Comparison of ENCODE assay signal across 14 cellular contexts in genomic region chr13:112245179-112245724, GRCh38.
"Had no signal": no experiment of that assay in that cellular context is flagged by ENCODE, and none has a peak within 500 bp of the region (broad histone marks: within the 10 kb centered on the region; RNA-seq: fewer than 3 reads in every experiment).

No MANE protein-coding gene starts in this region.

- FAIRE-seq: small intestine had no signal

- H3K4me1 ChIP-seq: adrenal gland, colonic mucosa, foreskin keratinocyte, lower lobe of right lung, stomach had no signal

- DNase-seq: activated CD4-positive, alpha-beta memory T cell treated with anti-CD3 and anti-CD28 coated beads for 36 hours; activated effector memory CD4-positive, alpha-beta T cell treated with anti-CD3 and anti-CD28 coated beads, Interleukin-2, amount 50 U/mL, for 16 hours; activated T-cell treated with anti-CD3 and anti-CD28 coated beads, Interleukin-2, amount 50 U/mL, for 48 hours; central memory CD4-positive, alpha-beta T cell; effector CD8-positive, alpha-beta T cell; foreskin keratinocyte; glutamatergic neuron; lower lobe of right lung; retina; small intestine; stomach had no signal

- H3K9me3 ChIP-seq: adrenal gland, colonic mucosa, lower lobe of right lung, stomach, thoracic aorta had no signal

- H3K27me3 ChIP-seq: colonic mucosa, foreskin keratinocyte had no signal

- H3K36me3 ChIP-seq: adrenal gland, colonic mucosa, lower lobe of right lung, stomach, thoracic aorta had no signal

- ATAC-seq: foreskin keratinocyte, lower lobe of right lung had no signal

- H3K4me3 ChIP-seq: adrenal gland, colonic mucosa, lower lobe of right lung, stomach, thoracic aorta had no signal

- H3K27ac ChIP-seq: adrenal gland, colonic mucosa, foreskin keratinocyte, lower lobe of right lung, stomach, thoracic aorta had no signal
